In the genomic region with DNA sequence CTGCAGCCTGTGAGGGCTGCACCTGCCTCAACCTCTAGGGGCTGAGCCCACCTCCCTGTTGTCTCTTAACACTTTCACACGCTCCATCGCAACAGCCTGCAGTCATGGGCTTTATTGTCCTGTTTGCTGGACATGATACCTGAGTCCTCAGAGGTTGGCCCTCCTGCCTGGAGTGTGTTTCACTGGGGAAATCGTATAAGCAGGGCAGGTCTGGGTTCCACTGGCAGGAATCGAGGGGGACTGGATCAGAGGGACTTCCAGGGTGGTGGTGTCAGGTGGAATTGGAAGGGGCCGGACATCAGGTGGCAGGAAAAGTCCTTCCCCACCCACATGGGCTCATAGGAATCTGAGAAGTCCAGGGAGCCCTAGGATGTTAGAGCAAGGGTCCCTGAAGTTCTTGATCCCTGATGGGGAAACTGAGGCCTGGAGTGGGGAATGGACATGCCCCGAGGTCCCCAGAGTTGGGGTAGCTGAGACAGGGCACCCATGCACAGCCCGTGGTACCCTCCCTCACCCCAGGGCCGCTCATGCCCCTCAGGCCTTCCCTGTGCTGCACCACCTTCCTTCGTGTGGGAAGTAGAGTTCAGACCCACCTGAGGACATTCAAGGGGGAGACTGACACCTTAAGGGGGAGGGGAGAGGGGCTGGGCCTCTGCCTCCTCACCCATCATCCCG, we compare ENCODE assay signal across 8 cellular contexts.
DNase-seq lines count a peak whose midpoint lies in the region; ATAC-seq, FAIRE-seq and TF ChIP-seq lines count a peak whose summit lies in the region.

No MANE protein-coding gene starts in this region.

- TF ChIP-seq CTCF in WTC11 (IDR thresholded peaks at IDR 0.05) (no peak), Calu3 (IDR thresholded peaks at IDR 0.05; ENCODE audit: unreplicated experiment) (no peak)

- H3K4me3 Mint-ChIP-seq in stimulated activated naive CD8-positive, alpha-beta T cell treated with anti-CD3 and anti-CD28 coated beads, Interleukin-15, Interleukin-2, amounts not matched to agents 100 ng/mL and 50 ng/mL, for 24 hours: peak overlapping the region; percentile 88
- H3K4me3 Mint-ChIP-seq in WTC11: peak overlapping the region; percentile 41; the same call in 1 of the 2 replicates
- H3K4me3 Mint-ChIP-seq in memory B cell: peak overlapping the region; percentile 77
- H3K4me3 Mint-ChIP-seq in Calu3 (ENCODE audit: low read depth, unreplicated experiment): no peak overlapping the region

- no peaks in the 10 kb centered on the region for H3K27me3 Mint-ChIP-seq in stimulated activated naive CD8-positive, alpha-beta T cell treated with anti-CD3 and anti-CD28 coated beads, Interleukin-15, Interleukin-2, amounts not matched to agents 100 ng/mL and 50 ng/mL, for 24 hours
- no peaks in the 10 kb centered on the region; the same call in 1 of the 2 replicates for H3K27me3 Mint-ChIP-seq in WTC11 (ENCODE audit: low read depth)
- H3K27me3 Mint-ChIP-seq in memory B cell: no peaks in the 10 kb centered on the region
- H3K27me3 Mint-ChIP-seq in Calu3 (ENCODE audit: unreplicated experiment): no peaks in the 10 kb centered on the region

- H3K27ac Mint-ChIP-seq in stimulated activated naive CD8-positive, alpha-beta T cell treated with anti-CD3 and anti-CD28 coated beads, Interleukin-15, Interleukin-2, amounts not matched to agents 100 ng/mL and 50 ng/mL, for 24 hours: peak overlapping the region; percentile 96
- H3K27ac Mint-ChIP-seq in WTC11: peak overlapping the region; percentile 96
- H3K27ac Mint-ChIP-seq in memory B cell: peak overlapping the region; percentile 93
- no peak overlapping the region for H3K27ac Mint-ChIP-seq in Calu3 (ENCODE audit: unreplicated experiment)

- no peak for DNase-seq in stimulated activated naive CD8-positive, alpha-beta T cell treated with anti-CD3 and anti-CD28 coated beads, Interleukin-15, Interleukin-2, amounts not matched to agents 100 U/mL and 50 U/mL, for 24 hours
- DNase-seq in WTC11 (ENCODE audit: low spot score) (no peak), memory B cell (ENCODE audit: low spot score in 2 of 2) (no peak), H54 (ENCODE audit: insufficient read length, low spot score) (no peak), NCI-H1930 (lab: John Stamatoyannopoulos, UW) (no peak), Calu3 (no peak), NAMALWA (ENCODE audit: low spot score) (no peak)

- H3K9me3 Mint-ChIP-seq in stimulated activated naive CD8-positive, alpha-beta T cell treated with anti-CD3 and anti-CD28 coated beads, Interleukin-15, Interleukin-2, amounts not matched to agents 100 ng/mL and 50 ng/mL, for 24 hours: no peaks in the 10 kb centered on the region
- H3K9me3 Mint-ChIP-seq in WTC11 (no peaks in the 10 kb centered on the region), memory B cell (no peaks in the 10 kb centered on the region), Calu3 (ENCODE audit: low read depth, unreplicated experiment) (no peaks in the 10 kb centered on the region)

- no TSS peak for BruUV-seq in Calu3 (replicated peaks; lab: Mats Ljungman, UMichigan)

- no peak for ATAC-seq in stimulated activated naive CD8-positive, alpha-beta T cell treated with anti-CD3 and anti-CD28 coated beads, Interleukin-15, Interleukin-2, amounts not matched to agents 100 U/mL and 50 U/mL, for 24 hours
- no peak for ATAC-seq in WTC11
- ATAC-seq in memory B cell (ENCODE audit: low read depth): no peak

- intact Hi-C loops in Calu3 (cut with micrococcal nuclease; ENCODE audit: unreplicated experiment): no loop called here

- H3K36me3 Mint-ChIP-seq in stimulated activated naive CD8-positive, alpha-beta T cell treated with anti-CD3 and anti-CD28 coated beads, Interleukin-15, Interleukin-2, amounts not matched to agents 100 ng/mL and 50 ng/mL, for 24 hours (ENCODE audit: low read depth): peaks cover 61% of the 10 kb centered on the region
- peaks cover 8% of the 10 kb centered on the region for H3K36me3 Mint-ChIP-seq in WTC11
- peaks cover 22% of the 10 kb centered on the region for H3K36me3 Mint-ChIP-seq in memory B cell
- peaks cover 3% of the 10 kb centered on the region for H3K36me3 Mint-ChIP-seq in Calu3 (ENCODE audit: insufficient read depth, unreplicated experiment)

- H3K4me1 Mint-ChIP-seq in stimulated activated naive CD8-positive, alpha-beta T cell treated with anti-CD3 and anti-CD28 coated beads, Interleukin-15, Interleukin-2, amounts not matched to agents 100 ng/mL and 50 ng/mL, for 24 hours (ENCODE audit: low read depth): peaks cover 77% of the 10 kb centered on the region
- H3K4me1 Mint-ChIP-seq in WTC11 (peaks cover 41% of the 10 kb centered on the region), memory B cell (peaks cover 20% of the 10 kb centered on the region), Calu3 (ENCODE audit: low read depth, unreplicated experiment) (no peaks in the 10 kb centered on the region)

- TF ChIP-seq POLR2A in H54 (IDR thresholded peaks at IDR 0.05; ENCODE audit: low read depth, low read length): no peak

- no peak for FAIRE-seq in H54 (lab: Jason Lieb, UNC)

- CTCF ChIA-PET in WTC11 (lab: Charles Lee): interaction anchor here (0.9 to 6.4 kb wide), 9 partner anchors 8 to 100 kb away, joined by 3 to 163 read pairs (median 3); a partner anchor contains a TSS
- CTCF ChIA-PET in Calu3 (lab: Charles Lee): interaction anchor here (1.2 kb wide), 1 partner anchor 16 kb away, joined by 4 read pairs; no protein-coding TSS in a partner anchor

- POLR2A ChIA-PET in WTC11 (lab: Charles Lee): no interaction called here

TF ChIP-seq in WTC11, 78 proteins besides CTCF, POLR2A, EP300 and RAD21:
- 0 out of 2 replicates have a peak, but pooled peaks have one; percentile 24 for TF ChIP-seq KAT7 (CRISPR knock-in tag; IDR thresholded peaks at IDR 0.05; ENCODE audit: borderline replicate concordance)
- TF ChIP-seq JUN (CRISPR knock-in tag; IDR thresholded peaks at IDR 0.05): no peak
- peak; percentile 36; the same call in 1 of the 2 replicates for TF ChIP-seq FOXP1 (CRISPR knock-in tag; IDR thresholded peaks at IDR 0.05; ENCODE audit: borderline replicate concordance)
